In the genomic region with DNA sequence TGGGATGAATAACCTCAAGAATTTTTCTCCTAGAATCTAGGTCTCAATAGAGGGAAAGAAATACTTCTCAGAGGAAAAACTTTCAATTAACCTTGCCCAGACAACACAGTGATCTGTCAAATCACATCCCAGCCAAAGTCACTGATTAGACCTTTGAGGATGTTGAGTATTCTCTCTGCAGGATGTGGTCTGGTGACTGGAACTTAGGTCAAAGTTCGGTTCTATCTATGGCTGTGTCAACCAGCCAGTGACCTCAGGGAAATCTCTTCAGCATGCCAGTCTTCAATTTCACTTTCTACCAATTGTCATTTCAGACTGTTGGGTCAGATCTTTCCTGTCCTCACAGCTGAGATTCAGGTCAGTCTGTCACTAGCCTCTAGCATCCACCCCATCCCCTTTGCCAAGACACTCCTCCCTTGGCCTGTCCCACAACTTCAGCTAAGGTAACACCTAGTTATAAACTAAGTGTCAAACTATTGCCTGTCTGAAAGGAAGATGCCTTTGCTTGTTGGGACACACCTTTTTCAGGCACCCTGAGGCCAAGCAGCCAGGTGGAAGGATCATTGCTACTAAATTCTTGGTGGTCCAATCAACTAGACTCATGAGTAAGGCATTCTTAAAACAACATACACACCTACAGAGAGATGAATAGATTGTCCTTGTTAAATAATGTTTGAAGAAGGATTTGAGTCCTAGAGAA, we compare ENCODE assay signal across 11 cellular contexts.
DNase-seq lines count a peak whose midpoint lies in the region; ATAC-seq and TF ChIP-seq lines count a peak whose summit lies in the region.
"Had no signal": no experiment of that assay in that cellular context is flagged by ENCODE, and none has a peak within 500 bp of the region (broad histone marks: within the 10 kb centered on the region; RNA-seq: fewer than 3 reads in every experiment).

No MANE protein-coding gene starts in this region.

- no peak for TF ChIP-seq CTCF in DND-41 (IDR thresholded peaks at IDR 0.05; ENCODE audit: borderline replicate concordance, extremely low read depth, low read length, poor library complexity, severe bottlenecking)
- no peak for TF ChIP-seq CTCF in epithelial cell of esophagus (IDR thresholded peaks at IDR 0.05; ENCODE audit: insufficient read depth, low read depth, low read length, missing control alignments)
- TF ChIP-seq CTCF in lower lobe of right lung (IDR thresholded peaks at IDR 0.05), result no peak

- no peak overlapping the region for H3K4me2 ChIP-seq in DND-41 (ENCODE audit: insufficient read depth, low read length)

- ATAC-seq in DND-41 (ENCODE audit: insufficient read depth, low read depth), result 0 out of 3 replicates have a peak, but pooled peaks have one; percentile 33
- ATAC-seq in GM19397 (IDR thresholded peaks at IDR 0.05; ENCODE audit: unreplicated experiment), result peak; percentile 82
- ATAC-seq in HG03565 (IDR thresholded peaks at IDR 0.05; ENCODE audit: unreplicated experiment), result peak; percentile 51
- ATAC-seq in HG03280 (IDR thresholded peaks at IDR 0.05; ENCODE audit: unreplicated experiment), result no peak
- no peak for ATAC-seq in lower lobe of right lung
- ATAC-seq: naive thymus-derived CD8-positive, alpha-beta T cell had no signal

- no peaks in the 10 kb centered on the region for H3K79me2 ChIP-seq in DND-41 (ENCODE audit: insufficient read depth, low read length)

- H3K4me3 ChIP-seq in DND-41 (ENCODE audit: low read depth in 1 of 2, low read length in 2 of 2) (no peak overlapping the region), epithelial cell of esophagus (ENCODE audit: low read length) (no peak overlapping the region), lower lobe of right lung (no peak overlapping the region)
- H3K4me3 ChIP-seq: adrenal gland had no signal

- H3K9me3 ChIP-seq in DND-41 (ENCODE audit: insufficient read depth, low read length, severe bottlenecking) (no peaks in the 10 kb centered on the region), lower lobe of right lung (no peaks in the 10 kb centered on the region)
- H3K9me3 ChIP-seq: adrenal gland had no signal

- H3K4me1 ChIP-seq in DND-41 (ENCODE audit: insufficient read depth, low read length) (no peaks in the 10 kb centered on the region), lower lobe of right lung (no peaks in the 10 kb centered on the region)

- H3K27ac ChIP-seq in DND-41 (ENCODE audit: low read length) (no peak overlapping the region), lower lobe of right lung (no peak overlapping the region)
- H3K27ac ChIP-seq: adrenal gland had no signal

- H3K27me3 ChIP-seq in DND-41 (ENCODE audit: insufficient read depth, low read length, poor library complexity) (no peaks in the 10 kb centered on the region), lower lobe of right lung (ENCODE audit: low read depth) (no peaks in the 10 kb centered on the region)
- H3K27me3 ChIP-seq: adrenal gland had no signal

- H3K36me3 ChIP-seq in DND-41 (ENCODE audit: insufficient read depth, low read length), result no peaks in the 10 kb centered on the region
- H3K36me3 ChIP-seq in lower lobe of right lung, result no peaks in the 10 kb centered on the region
- H3K36me3 ChIP-seq: adrenal gland had no signal

- intact Hi-C loops in lower lobe of right lung (cut with DNase I), result no loop called here

- DNase-seq in DND-41 (no peak), epithelial cell of esophagus (ENCODE audit: low read depth) (peak; percentile 99), occipital lobe (lab: John Stamatoyannopoulos, UW) (no peak), lower lobe of right lung (no peak), cerebellum (ENCODE audit: low spot score) (no peak)
- DNase-seq: adrenal gland; naive thymus-derived CD8-positive, alpha-beta T cell; NCI-H526 treated with DMSO at 0.1 percent for 48 hours had no signal

- no peak overlapping the region for H2AFZ ChIP-seq in DND-41 (ENCODE audit: low read depth, low read length)

- H3K9ac ChIP-seq in DND-41 (ENCODE audit: low read depth, low read length), result no peak overlapping the region

- H4K20me1 ChIP-seq in DND-41 (ENCODE audit: insufficient read depth, low read length), result no peaks in the 10 kb centered on the region

Comparison
In these comparisons a context has a peak if more than half of its experiments do, and no peak if none do; other contexts are left out.
1. ATAC-seq: peak in DND-41 (single experiment), GM19397 (single experiment) and HG03565 (single experiment); none in HG03280 (single experiment) and lower lobe of right lung (0 of 2).